25 cellular contexts compared by ENCODE assay signal in genomic region chr2:235575904-235576303, GRCh38.
"Had no signal": no experiment of that assay in that cellular context is flagged by ENCODE, and none has a peak within 500 bp of the region (broad histone marks: within the 10 kb centered on the region; RNA-seq: fewer than 3 reads in every experiment).

No MANE protein-coding gene starts in this region.

- H3K4me3 Mint-ChIP-seq: activated B cell treated with CpG ODN at 0.5 μM for 24 hours; activated CD8-positive, alpha-beta memory T cell treated with anti-CD3 and anti-CD28 coated beads, Interleukin-2, amount 10 ng/mL, durations not matched to agents 7 days and 5 days; activated CD8-positive, alpha-beta T cell treated with anti-CD3 and anti-CD28 coated beads for 36 hours; activated naive CD8-positive, alpha-beta T cell; activated T-cell treated with anti-CD3 and anti-CD28 coated beads, Interleukin-2, amount 50 U/mL, for 72 hours; mesothelial cell of epicardium; naive B cell; stimulated activated naive B cell treated with anti-CD40 and anti-IgM and Interleukin-4, amounts not matched to agents 10 μg/mL and 1 μg/mL and 100 μg/mL, for 72 hours; T-helper 17 cell had no signal

- H3K27ac ChIP-seq: colonic mucosa, parathyroid adenoma, psoas muscle, stomach, suprapubic skin, tibial artery had no signal

- H3K36me3 ChIP-seq: colonic mucosa, stomach, suprapubic skin, tibial artery had no signal

- H3K9me3 Mint-ChIP-seq: activated B cell treated with CpG ODN at 0.5 μM for 24 hours; activated CD8-positive, alpha-beta T cell treated with anti-CD3 and anti-CD28 coated beads for 36 hours; activated T-cell treated with anti-CD3 and anti-CD28 coated beads, Interleukin-2, amount 50 U/mL, for 72 hours; mesothelial cell of epicardium had no signal

- ATAC-seq: activated CD8-positive, alpha-beta memory T cell treated with anti-CD3 and anti-CD28 coated beads, Interleukin-2, amount 10 ng/mL, durations not matched to agents 7 days and 5 days; activated CD8-positive, alpha-beta T cell treated with anti-CD3 and anti-CD28 coated beads for 36 hours; activated T-cell treated with anti-CD3 and anti-CD28 coated beads, Interleukin-2, amount 50 U/mL, for 72 hours; left colon; stimulated activated naive B cell treated with anti-CD40 and anti-IgM and Interleukin-4, amounts not matched to agents 10 μg/mL and 1 μg/mL and 100 μg/mL, for 72 hours; T-helper 17 cell had no signal

- H3K27ac Mint-ChIP-seq: activated B cell treated with CpG ODN at 0.5 μM for 24 hours; activated CD8-positive, alpha-beta memory T cell treated with anti-CD3 and anti-CD28 coated beads, Interleukin-2, amount 10 ng/mL, durations not matched to agents 7 days and 5 days; activated CD8-positive, alpha-beta T cell treated with anti-CD3 and anti-CD28 coated beads for 36 hours; activated naive CD8-positive, alpha-beta T cell; activated T-cell treated with anti-CD3 and anti-CD28 coated beads, Interleukin-2, amount 50 U/mL, for 72 hours; mesothelial cell of epicardium; stimulated activated naive B cell treated with anti-CD40 and anti-IgM and Interleukin-4, amounts not matched to agents 10 μg/mL and 1 μg/mL and 100 μg/mL, for 72 hours; T-helper 17 cell had no signal

- H3K4me3 ChIP-seq: colonic mucosa, psoas muscle, smooth muscle cell, stomach, suprapubic skin, tibial artery had no signal

- H3K36me3 Mint-ChIP-seq: activated CD8-positive, alpha-beta memory T cell treated with anti-CD3 and anti-CD28 coated beads, Interleukin-2, amount 10 ng/mL, durations not matched to agents 7 days and 5 days; activated naive CD8-positive, alpha-beta T cell; mesothelial cell of epicardium; naive B cell; stimulated activated naive B cell treated with anti-CD40 and anti-IgM and Interleukin-4, amounts not matched to agents 10 μg/mL and 1 μg/mL and 100 μg/mL, for 72 hours had no signal

- H3K27me3 ChIP-seq: colonic mucosa, stomach, suprapubic skin, tibial artery had no signal

- H3K27me3 Mint-ChIP-seq: activated B cell treated with CpG ODN at 0.5 μM for 24 hours; activated CD8-positive, alpha-beta memory T cell treated with anti-CD3 and anti-CD28 coated beads, Interleukin-2, amount 10 ng/mL, durations not matched to agents 7 days and 5 days; activated naive CD8-positive, alpha-beta T cell had no signal

- H3K9me3 ChIP-seq: colonic mucosa, psoas muscle, stomach, suprapubic skin, tibial artery had no signal

- DNase-seq: activated B cell treated with CpG ODN at 0.5 μM for 24 hours; activated CD4-positive, alpha-beta T cell treated with anti-CD3 and anti-CD28 coated beads, Interleukin-2, amount 50 U/mL, for 1 hour; activated CD8-positive, alpha-beta memory T cell treated with anti-CD3 and anti-CD28 coated beads, Interleukin-2, amount 10 ng/mL, durations not matched to agents 7 days and 5 days; activated CD8-positive, alpha-beta T cell treated with anti-CD3 and anti-CD28 coated beads for 36 hours; activated naive CD4-positive, alpha-beta T cell; activated T-cell treated with anti-CD3 and anti-CD28 coated beads, Interleukin-2, amount 50 U/mL, for 72 hours; colonic mucosa; effector memory CD4-positive, alpha-beta T cell; glutamatergic neuron; left colon; naive B cell; occipital lobe; psoas muscle; stimulated activated CD4-positive, alpha-beta T cell treated with anti-CD3 and anti-CD28 coated beads, Interleukin-15, amount 100 ng/mL, for 24 hours; stimulated activated CD4-positive, alpha-beta T cell treated with anti-CD3 and anti-CD28 coated beads, Interleukin-2, amount 100 ng/mL, for 24 hours; stimulated activated naive B cell treated with anti-CD40 and anti-IgM and Interleukin-4, amounts not matched to agents 10 μg/mL and 1 μg/mL and 100 μg/mL, for 72 hours; stomach; T-helper 17 cell; T1000; tibial artery had no signal

- H3K9ac ChIP-seq: parathyroid adenoma had no signal

- H2AFZ ChIP-seq: parathyroid adenoma had no signal

- H3K4me2 ChIP-seq: smooth muscle cell had no signal

- H3K4me1 Mint-ChIP-seq: activated B cell treated with CpG ODN at 0.5 μM for 24 hours; activated CD8-positive, alpha-beta memory T cell treated with anti-CD3 and anti-CD28 coated beads, Interleukin-2, amount 10 ng/mL, durations not matched to agents 7 days and 5 days; naive B cell; stimulated activated naive B cell treated with anti-CD40 and anti-IgM and Interleukin-4, amounts not matched to agents 10 μg/mL and 1 μg/mL and 100 μg/mL, for 72 hours; T-helper 17 cell had no signal
